ENCODE assay signal across 15 cellular contexts in the genomic region with DNA sequence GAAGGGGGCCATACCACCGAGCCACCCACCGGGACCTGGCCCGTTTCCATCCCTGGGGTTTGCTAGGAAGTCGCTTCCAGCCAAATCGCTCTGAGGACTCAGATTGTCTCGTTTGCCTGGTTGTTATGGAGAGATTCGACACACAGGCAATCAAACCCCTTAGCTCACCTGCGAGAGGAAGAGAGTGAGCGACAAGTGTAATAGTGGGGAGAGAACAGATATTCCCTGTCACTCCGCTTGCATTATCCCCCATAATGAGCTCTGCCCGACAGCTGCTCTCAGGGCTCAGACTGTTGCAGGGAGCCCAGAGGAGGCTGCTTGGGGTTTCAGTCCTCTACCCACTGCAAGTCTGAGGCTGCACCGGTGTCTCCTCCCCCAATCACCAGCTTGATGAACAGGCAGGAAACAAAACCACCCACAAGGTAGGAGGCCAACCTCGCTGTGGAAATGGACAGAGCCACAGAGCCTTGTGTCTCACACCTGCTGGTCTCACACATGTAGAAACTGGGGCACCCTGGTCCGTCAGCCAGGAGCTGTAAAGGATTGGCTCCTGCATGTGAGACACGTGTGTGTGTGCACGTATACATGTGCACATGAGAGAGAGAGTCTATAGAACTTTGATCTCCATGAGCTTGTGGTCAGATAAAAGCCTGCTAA.
DNase-seq lines count a peak whose midpoint lies in the region; ATAC-seq and TF ChIP-seq lines count a peak whose summit lies in the region.
"Had no signal": no experiment of that assay in that cellular context is flagged by ENCODE, and none has a peak within 500 bp of the region (broad histone marks: within the 10 kb centered on the region; RNA-seq: fewer than 3 reads in every experiment).

No MANE protein-coding gene starts in this region.

- WGBS in sigmoid colon, 2 donors, result 72 to 77% methylated on average over 16 of the region's 16 CpGs

- H3K4me1 ChIP-seq in Peyer's patch (peaks cover 0 to 26% (median 0%) of the 10 kb centered on the region in 4 donors), sigmoid colon (peaks cover 0 to 35% (median 12%) of the 10 kb centered on the region in 4 donors)
- H3K4me1 ChIP-seq: breast epithelium had no signal

- ATAC-seq in GM19324 (IDR thresholded peaks at IDR 0.05; ENCODE audit: low FRiP score, unreplicated experiment) (no peak), HG03159 (IDR thresholded peaks at IDR 0.05; ENCODE audit: unreplicated experiment) (no peak)
- ATAC-seq: activated CD8-positive, alpha-beta memory T cell treated with anti-CD3 and anti-CD28 coated beads, Interleukin-2, amount 10 ng/mL, durations not matched to agents 7 days and 5 days; activated naive CD8-positive, alpha-beta T cell treated with anti-CD3 and anti-CD28 coated beads, Interleukin-2, amount 50 U/mL, for 24 hours; naive thymus-derived CD8-positive, alpha-beta T cell had no signal

- H3K36me3 ChIP-seq in Peyer's patch (no peaks in the 10 kb centered on the region), sigmoid colon (no peaks in the 10 kb centered on the region)
- H3K36me3 ChIP-seq: BLaER1 treated with 17β-estradiol and CSF1 and Interleukin-3, amounts not matched to agents 10 nM and 100 nM; breast epithelium had no signal

- no peak overlapping the region for H3K4me3 ChIP-seq in Peyer's patch
- no peak overlapping the region for H3K4me3 ChIP-seq in sigmoid colon
- H3K4me3 ChIP-seq: BLaER1 treated with 17β-estradiol and CSF1 and Interleukin-3, amounts not matched to agents 10 nM and 100 nM; breast epithelium; smooth muscle cell had no signal

- intact Hi-C loops in sigmoid colon (cut with DNase I), result no loop called here

- TF ChIP-seq EP300 in sigmoid colon (IDR thresholded peaks at IDR 0.05), result no peak

- DNase-seq in NCI-H2029 (lab: John Stamatoyannopoulos, UW) (peak; percentile 13), NCI-H2029 treated with DMSO at 0.1 percent for 48 hours (lab: John Stamatoyannopoulos, UW) (no peak), MV-4-11 (lab: John Stamatoyannopoulos, UW) (peak; percentile 21), Peyer's patch (peak in 2 of 3 donors; percentile 57 to 61), sigmoid colon (peak; percentile 52), substantia nigra (lab: John Stamatoyannopoulos, UW) (no peak)
- DNase-seq: activated CD8-positive, alpha-beta memory T cell treated with anti-CD3 and anti-CD28 coated beads, Interleukin-2, amount 10 ng/mL, durations not matched to agents 7 days and 5 days; activated naive CD8-positive, alpha-beta T cell treated with anti-CD3 and anti-CD28 coated beads, Interleukin-2, amount 50 U/mL, for 24 hours; naive thymus-derived CD8-positive, alpha-beta T cell; stimulated activated CD4-positive, alpha-beta T cell treated with anti-CD3 and anti-CD28 coated beads, Interleukin-4, amount 100 ng/mL, for 24 hours had no signal

- no peak for TF ChIP-seq POLR2A in Peyer's patch (IDR thresholded peaks at IDR 0.05)
- TF ChIP-seq POLR2A in sigmoid colon (IDR thresholded peaks at IDR 0.05), result no peak

- H3K27ac ChIP-seq in Peyer's patch, result peak overlapping the region in 2 of 4 donors; percentile 47 to 73
- H3K27ac ChIP-seq in sigmoid colon, result no peak overlapping the region
- H3K27ac ChIP-seq in substantia nigra (ENCODE audit: low read depth, low read length, poor library complexity, severe bottlenecking), result no peak overlapping the region
- H3K27ac ChIP-seq: BLaER1 treated with 17β-estradiol and CSF1 and Interleukin-3, amounts not matched to agents 10 nM and 100 nM; breast epithelium had no signal

- TF ChIP-seq CTCF in Peyer's patch (IDR thresholded peaks at IDR 0.05) (no peak), sigmoid colon (IDR thresholded peaks at IDR 0.05) (no peak)

- H3K27me3 ChIP-seq in Peyer's patch (no peaks in the 10 kb centered on the region), sigmoid colon (no peaks in the 10 kb centered on the region)
- H3K27me3 ChIP-seq: BLaER1 treated with 17β-estradiol and CSF1 and Interleukin-3, amounts not matched to agents 10 nM and 100 nM; breast epithelium had no signal

- no peaks in the 10 kb centered on the region for H3K9me3 ChIP-seq in Peyer's patch
- no peaks in the 10 kb centered on the region for H3K9me3 ChIP-seq in sigmoid colon
- H3K9me3 ChIP-seq: BLaER1 treated with 17β-estradiol and CSF1 and Interleukin-3, amounts not matched to agents 10 nM and 100 nM; breast epithelium had no signal

Comparison
In these comparisons a context has a peak if more than half of its experiments do, and no peak if none do; other contexts are left out.
1. DNase-seq: peak in NCI-H2029 (single experiment), MV-4-11 (single experiment), Peyer's patch (2 of 3) and sigmoid colon (single experiment); none in NCI-H2029 treated with DMSO at 0.1 percent for 48 hours (single experiment) and substantia nigra (0 of 49).